In the genomic region with DNA sequence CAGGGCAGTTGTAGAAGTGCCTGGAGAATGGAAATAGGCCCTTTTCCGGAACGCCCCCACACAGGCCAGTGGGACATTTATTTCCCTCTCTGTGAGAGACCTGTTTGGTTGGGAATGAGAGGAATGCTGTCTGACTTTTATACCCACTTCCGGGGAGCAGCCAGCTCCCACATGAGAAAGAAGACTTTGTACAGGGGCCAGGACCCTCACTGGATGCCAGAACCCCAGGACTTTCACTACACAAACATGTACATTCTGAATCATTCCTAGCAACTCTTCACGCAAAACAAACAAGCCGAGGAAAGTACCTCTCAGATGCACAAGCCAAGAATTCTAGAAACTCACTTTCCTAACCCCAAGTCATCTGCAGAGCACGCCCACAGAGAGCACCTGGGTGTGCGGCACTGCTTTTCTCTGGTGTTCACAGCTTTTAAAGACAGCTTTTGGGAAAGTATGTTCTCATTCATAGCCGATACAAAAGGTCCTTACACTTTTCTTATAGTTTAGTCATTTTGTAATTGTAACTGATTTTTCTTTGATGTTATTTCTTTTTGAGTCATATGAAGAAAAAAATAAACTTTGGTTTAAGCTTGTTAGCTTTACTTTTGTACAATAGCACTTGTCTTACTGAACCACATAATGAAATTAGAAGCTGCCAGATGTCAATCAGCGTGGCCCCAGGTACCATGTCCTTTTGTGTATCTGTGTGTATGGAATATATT, we compare ENCODE assay signal across 9 cellular contexts.
DNase-seq lines count a peak whose midpoint lies in the region; ATAC-seq and TF ChIP-seq lines count a peak whose summit lies in the region.
"Had no signal": no experiment of that assay in that cellular context is flagged by ENCODE, and none has a peak within 500 bp of the region (broad histone marks: within the 10 kb centered on the region; RNA-seq: fewer than 3 reads in every experiment).

No MANE protein-coding gene starts in this region.

- H3K9me3 ChIP-seq in adrenal gland (replicated peaks in 1 of 3), result no peaks in the 10 kb centered on the region

- 83 to 94% (median 89%) methylated on average over 9 of the region's 9 CpGs for WGBS in adrenal gland, 4 donors

- peak; percentile 23 to 30 for DNase-seq in activated CD4-positive, alpha-beta T cell treated with anti-CD3 and anti-CD28 coated beads for 24 hours (ENCODE audit: low read depth in 2 of 2)
- DNase-seq in activated CD4-positive, alpha-beta T cell treated with anti-CD3 and anti-CD28 coated beads for 1 hour, result no peak
- DNase-seq in brain pericyte (ENCODE audit: low read depth, low spot score) (peak; percentile 57), adrenal gland (no peak), DMS 273 treated with DMSO at 0.1 percent for 48 hours (lab: John Stamatoyannopoulos, UW) (no peak), H7 (no peak)
- peak; percentile 22 to 70 (median 45) for DNase-seq in stimulated activated CD4-positive, alpha-beta T cell treated with anti-CD3 and anti-CD28 coated beads, TNF-alpha, amount 100 ng/mL, for 48 hours (ENCODE audit: low read depth in 3 of 3)

- TF ChIP-seq CTCF in adrenal gland (IDR thresholded peaks at IDR 0.05), result no peak

- no peaks in the 10 kb centered on the region for H3K27me3 ChIP-seq in adrenal gland
- no peaks in the 10 kb centered on the region for H3K27me3 ChIP-seq in H7 (ENCODE audit: control insufficient read depth, insufficient read depth, low read length)

- H3K4me3 ChIP-seq in adrenal gland (no peak overlapping the region), H7 (ENCODE audit: insufficient read depth, low read depth, low read length) (no peak overlapping the region)

- ATAC-seq in HG03469 (IDR thresholded peaks at IDR 0.05; ENCODE audit: unreplicated experiment), result peak; percentile 93

- H3K27ac ChIP-seq in adrenal gland, result no peak overlapping the region
- H3K27ac ChIP-seq: KMS-11 had no signal

- intact Hi-C loops in adrenal gland (cut with DNase I), result no loop called here

- no peaks in the 10 kb centered on the region for H3K4me1 ChIP-seq in adrenal gland (replicated peaks in 1 of 2)

- TF ChIP-seq POLR2A in adrenal gland (IDR thresholded peaks at IDR 0.05), result no peak

- no peaks in the 10 kb centered on the region for H3K36me3 ChIP-seq in adrenal gland (replicated peaks in 1 of 2)
- H3K36me3 ChIP-seq in H7 (replicated peaks; ENCODE audit: control insufficient read depth, insufficient read depth, low read length), result no peaks in the 10 kb centered on the region

Comparison
In these comparisons a context has a peak if more than half of its experiments do, and no peak if none do; other contexts are left out.
1. DNase-seq: peak in activated CD4-positive, alpha-beta T cell treated with anti-CD3 and anti-CD28 coated beads for 24 hours (2 of 2), brain pericyte (single experiment) and stimulated activated CD4-positive, alpha-beta T cell treated with anti-CD3 and anti-CD28 coated beads, TNF-alpha, amount 100 ng/mL, for 48 hours (3 of 3); none in activated CD4-positive, alpha-beta T cell treated with anti-CD3 and anti-CD28 coated beads for 1 hour (single experiment), adrenal gland (0 of 7), DMS 273 treated with DMSO at 0.1 percent for 48 hours (single experiment) and H7 (single experiment).